24 cellular contexts compared by ENCODE assay signal in the genomic region with DNA sequence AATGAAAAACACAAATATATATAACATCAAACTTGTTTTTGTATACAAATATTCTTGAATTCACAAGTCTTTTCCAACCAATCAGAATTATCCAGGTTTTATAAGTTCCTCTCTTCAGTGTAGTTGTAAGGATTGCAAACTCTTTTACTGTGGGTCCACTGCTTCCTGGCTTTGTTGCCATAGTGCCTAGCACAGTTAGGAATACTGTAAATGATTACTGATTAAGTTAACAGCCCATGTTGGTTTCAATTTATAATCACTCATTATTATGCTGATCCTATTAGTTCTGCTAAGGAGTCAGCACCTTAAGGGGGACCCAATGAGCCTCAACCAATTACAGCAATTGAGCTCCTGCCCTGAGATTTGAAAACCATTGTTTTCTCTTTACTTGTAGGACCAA.
"Had no signal": no experiment of that assay in that cellular context is flagged by ENCODE, and none has a peak within 500 bp of the region (broad histone marks: within the 10 kb centered on the region; RNA-seq: fewer than 3 reads in every experiment).

No MANE protein-coding gene starts in this region.

- H3K9me3 ChIP-seq: esophagus muscularis mucosa, heart left ventricle, neutrophil, right lobe of liver, tibial nerve had no signal

- H3K9me3 Mint-ChIP-seq: activated T-cell treated with anti-CD3 and anti-CD28 coated beads, Interleukin-2, amount 50 U/mL, for 72 hours; central memory CD8-positive, alpha-beta T cell; dendritic cell treated with granulocyte-macrophage colony-stimulating factor and Interleukin-4, amounts not matched to agents 40 ng/mL and 50 ng/mL, for 4 days; immature natural killer cell had no signal

- H3K27ac Mint-ChIP-seq: activated naive CD8-positive, alpha-beta T cell; activated T-cell treated with anti-CD3 and anti-CD28 coated beads, Interleukin-2, amount 50 U/mL, for 72 hours; dendritic cell treated with granulocyte-macrophage colony-stimulating factor and Interleukin-4, amounts not matched to agents 40 ng/mL and 50 ng/mL, for 4 days; immature natural killer cell had no signal

- H3K4me1 Mint-ChIP-seq: central memory CD8-positive, alpha-beta T cell; immature natural killer cell; nephron had no signal

- H3K27ac ChIP-seq: esophagus muscularis mucosa, foreskin keratinocyte, heart left ventricle, neutrophil, right lobe of liver, tibial nerve, VCaP had no signal

- DNase-seq: activated CD4-positive, alpha-beta T cell treated with anti-CD3 and anti-CD28 coated beads for 4 hours; activated CD4-positive, alpha-beta T cell treated with anti-CD3 and anti-CD28 coated beads, Interleukin-2, amount 50 U/mL, for 4 hours; activated effector memory CD4-positive, alpha-beta T cell treated with Interleukin-2 at 50 U/mL for 16 hours; activated naive CD4-positive, alpha-beta T cell treated with Interleukin-2 at 50 U/mL for 16 hours; activated T-cell treated with anti-CD3 and anti-CD28 coated beads for 4 hours; activated T-cell treated with anti-CD3 and anti-CD28 coated beads, Interleukin-2, amount 50 U/mL, for 72 hours; anterior cingulate cortex; foreskin keratinocyte; heart left ventricle; hypothalamus; immature natural killer cell; left ventricle myocardium superior; mammary epithelial cell; right lobe of liver; stimulated activated CD4-positive, alpha-beta T cell treated with anti-CD3 and anti-CD28 coated beads, Interleukin-2, amount 100 ng/mL, for 48 hours; stimulated activated naive CD4-positive, alpha-beta T cell treated with Interleukin-2 at 50 U/mL for 16 hours had no signal

- H3K27me3 Mint-ChIP-seq: activated naive CD8-positive, alpha-beta T cell; central memory CD8-positive, alpha-beta T cell; dendritic cell treated with granulocyte-macrophage colony-stimulating factor and Interleukin-4, amounts not matched to agents 40 ng/mL and 50 ng/mL, for 4 days had no signal

- H3K4me1 ChIP-seq: esophagus muscularis mucosa, foreskin keratinocyte, heart left ventricle, right lobe of liver, tibial nerve had no signal

- H3K4me3 Mint-ChIP-seq: activated naive CD8-positive, alpha-beta T cell; activated T-cell treated with anti-CD3 and anti-CD28 coated beads, Interleukin-2, amount 50 U/mL, for 72 hours; central memory CD8-positive, alpha-beta T cell; dendritic cell treated with granulocyte-macrophage colony-stimulating factor and Interleukin-4, amounts not matched to agents 40 ng/mL and 50 ng/mL, for 4 days; immature natural killer cell; nephron had no signal

- H3K4me3 ChIP-seq: esophagus muscularis mucosa, heart left ventricle, right lobe of liver, tibial nerve had no signal

- ATAC-seq: activated T-cell treated with anti-CD3 and anti-CD28 coated beads, Interleukin-2, amount 50 U/mL, for 72 hours; foreskin keratinocyte; heart left ventricle; left ventricle myocardium superior; right lobe of liver had no signal

- H3K36me3 ChIP-seq: neutrophil had no signal

- H3K27me3 ChIP-seq: esophagus muscularis mucosa, foreskin keratinocyte, heart left ventricle, neutrophil, right lobe of liver, tibial nerve had no signal
